9 cellular contexts compared by ENCODE assay signal in genomic region chr9:124779368-124780059, GRCh38. TPM values are rescaled to one million over a fixed set of nuclear protein-coding genes. Genes with fewer than 3 reads are reported as not detected.
DNase-seq lines count a peak whose midpoint lies in the region; ATAC-seq, FAIRE-seq and TF ChIP-seq lines count a peak whose summit lies in the region.
"Had no signal": no experiment of that assay in that cellular context is flagged by ENCODE, and none has a peak within 500 bp of the region (broad histone marks: within the 10 kb centered on the region; RNA-seq: fewer than 3 reads in every experiment).

No MANE protein-coding gene starts in this region.

- H2AK5ac ChIP-seq in IMR-90 (ENCODE audit: low read depth, low read length), result peak overlapping the region; percentile 96

- peak overlapping the region; percentile 69 for H3K4me3 Mint-ChIP-seq in endodermal cell

- H3K27me3 ChIP-seq in IMR-90 (ENCODE audit: control insufficient read depth, insufficient read depth, low read length) (peaks cover 3% of the 10 kb centered on the region; the same call in 1 of the 2 replicates), endodermal cell (ENCODE audit: control insufficient read depth, insufficient read depth, low read length, poor library complexity, severe bottlenecking) (peaks cover 7% of the 10 kb centered on the region)

- no peaks in the 10 kb centered on the region for H3K79me1 ChIP-seq in IMR-90 (ENCODE audit: low read depth in 1 of 2, low read length in 2 of 2)

- peak overlapping the region; percentile 72; the same call in 2 of the 3 replicates for H2BK15ac ChIP-seq in IMR-90 (ENCODE audit: low read depth, low read length)

- H2BK120ac ChIP-seq in IMR-90 (ENCODE audit: low read depth, low read length), result peak overlapping the region; percentile 96

- peak overlapping the region; percentile 93 for H2BK20ac ChIP-seq in IMR-90 (ENCODE audit: low read depth, low read length)

- peaks cover 26% of the 10 kb centered on the region for H3K4me1 Mint-ChIP-seq in endodermal cell

- peak overlapping the region; percentile 82 for H2AFZ ChIP-seq in IMR-90 (replicated peaks; ENCODE audit: low read length, poor library complexity)

- H3K14ac ChIP-seq in IMR-90 (replicated peaks; ENCODE audit: low read depth, low read length), result peak overlapping the region; percentile 65

- peaks cover 20% of the 10 kb centered on the region for H3K4me1 ChIP-seq in IMR-90 (ENCODE audit: control insufficient read depth, insufficient read depth, low read length)
- peaks cover 4% of the 10 kb centered on the region for H3K4me1 ChIP-seq in endodermal cell (ENCODE audit: control insufficient read depth, insufficient read depth, low read length)
- H3K4me1 ChIP-seq in mesodermal cell (ENCODE audit: control insufficient read depth, insufficient read depth, low read length, poor library complexity, severe bottlenecking), result peaks cover 23% of the 10 kb centered on the region

- in situ Hi-C loops in IMR-90 (cut with MboI; ENCODE audit: low sequenced_read_pairs), result loop anchor here (10.0 kb wide), 1 partner anchor 365 kb away; the partner anchor contains the start of gene SCAI

- CTCF ChIA-PET in IMR-90 (lab: Yijun Ruan, JAX), result interaction anchor here (0.6 to 1.3 kb wide), 2 partner anchors 53 to 74 kb away, joined by 3 to 16 read pairs; partner anchors contain the start of gene WDR38

- FAIRE-seq in GM12892 (lab: Jason Lieb, UNC), result no peak

- no CpG with 5 or more reads among the region's 6 CpGs for WGBS in IMR-90 (ENCODE audit: extremely low coverage in 2 of 2, insufficient read length in 1 of 2), 2 experiments
- 3 to 9% methylated on average over 3 to 6 of the region's 6 CpGs for WGBS in endodermal cell (ENCODE audit: insufficient coverage in 1 of 2, insufficient read length in 1 of 2), 2 experiments
- 10 to 14% methylated on average over 1 to 4 of the region's 6 CpGs for WGBS in mesodermal cell (ENCODE audit: insufficient coverage in 2 of 2), 2 experiments

- H2AK9ac ChIP-seq in IMR-90 (replicated peaks; ENCODE audit: low read depth, low read length, poor library complexity), result peak overlapping the region; percentile 96

- TF ChIP-seq POLR2A in IMR-90 (IDR thresholded peaks at IDR 0.05; ENCODE audit: low read depth, low read length) (no peak), GM12892 (IDR thresholded peaks at IDR 0.05; ENCODE audit: low read depth, low read length) (no peak)

- peak overlapping the region; percentile 82 to 90 for H4K8ac ChIP-seq in IMR-90 (ENCODE audit: low read depth in 2 of 2, low read length in 2 of 2)

- peak overlapping the region; percentile 94 for H3K27ac ChIP-seq in IMR-90 (ENCODE audit: insufficient read depth, low read length)
- peak overlapping the region; percentile 27 for H3K27ac ChIP-seq in endodermal cell (ENCODE audit: low read depth, low read length)
- peak overlapping the region; percentile 86 for H3K27ac ChIP-seq in mesodermal cell (ENCODE audit: low read depth, low read length, severe bottlenecking)

- peak; percentile 63 for DNase-seq in AG09309 (ENCODE audit: low read depth)
- DNase-seq in IMR-90, result peak; percentile 98
- DNase-seq in endodermal cell, result peak; percentile 94
- DNase-seq in GM12892 (ENCODE audit: insufficient read length), result no peak

- dilution Hi-C loops in IMR-90 (cut with HindIII; ENCODE audit: low sequenced_read_pairs, unreplicated experiment), result no loop called here

- peak; percentile 82 for ATAC-seq in IMR-90 (ENCODE audit: low read depth)
- no peak for ATAC-seq in GM18520 (IDR thresholded peaks at IDR 0.05; ENCODE audit: unreplicated experiment)
- ATAC-seq in HG02798 (IDR thresholded peaks at IDR 0.05; ENCODE audit: poor library complexity, unreplicated experiment), result no peak
- ATAC-seq in GM21360 (IDR thresholded peaks at IDR 0.05; ENCODE audit: unreplicated experiment), result no peak

- POLR2A ChIA-PET in IMR-90 (lab: Charles Lee; ENCODE audit: unreplicated experiment), result interaction anchor here (0.6 to 0.7 kb wide), 2 partner anchors 18 to 72 kb away, joined by 4 to 20 read pairs; no protein-coding TSS in a partner anchor

- 0 out of 2 replicates have a peak, but pooled peaks cover 4% of the 10 kb centered on the region for H3K9me1 ChIP-seq in IMR-90 (ENCODE audit: insufficient read depth, low read length)

- H3K4me3 ChIP-seq in AG09309 (ENCODE audit: control insufficient read depth, low read depth, low read length) (no peak overlapping the region; the same call in none of the 2 replicates), IMR-90 (ENCODE audit: insufficient read depth, low read depth, low read length) (no peak overlapping the region), endodermal cell (ENCODE audit: low read length) (no peak overlapping the region), mesodermal cell (ENCODE audit: extremely low read depth, insufficient read depth, low read length, poor library complexity, severe bottlenecking) (no peak overlapping the region)
- H3K4me3 ChIP-seq: adrenal gland had no signal

- TF ChIP-seq CTCF in AG09309 (IDR thresholded peaks at IDR 0.05; ENCODE audit: control insufficient read depth, insufficient read depth, low read depth, low read length, missing control alignments) (no peak), IMR-90 (conservative IDR thresholded peaks at IDR 0.05; ENCODE audit: low read depth, low read length) (no peak), endodermal cell (conservative IDR thresholded peaks at IDR 0.05) (no peak)

- H3K56ac ChIP-seq in IMR-90 (ENCODE audit: extremely low read depth, insufficient read depth, low read length), result peak overlapping the region; percentile 83

- H3K27ac Mint-ChIP-seq in endodermal cell, result peak overlapping the region; percentile 97

- peak overlapping the region; percentile 84 for H4K5ac ChIP-seq in IMR-90 (ENCODE audit: low read depth, low read length)

- BruUV-seq in IMR-90 (replicated peaks; lab: Mats Ljungman, UMichigan), result no TSS peak

- H4K91ac ChIP-seq in IMR-90 (ENCODE audit: insufficient read depth, low read depth, low read length), result peak overlapping the region; percentile 87

- peak overlapping the region; percentile 70 for H3K9ac ChIP-seq in IMR-90 (ENCODE audit: low read depth, low read length)
- H3K9ac ChIP-seq in endodermal cell (ENCODE audit: extremely low read depth, low read length, poor library complexity, severe bottlenecking), result peak overlapping the region; percentile 33

- peaks cover 16% of the 10 kb centered on the region for H3K27me3 Mint-ChIP-seq in endodermal cell (ENCODE audit: insufficient read depth)

- no peaks in the 10 kb centered on the region for H3K36me3 Mint-ChIP-seq in endodermal cell (ENCODE audit: low read depth)

- peak overlapping the region; percentile 63 for H3K23ac ChIP-seq in IMR-90 (ENCODE audit: low read depth, low read length)

- peak overlapping the region; percentile 68 for H3K4me2 ChIP-seq in IMR-90 (ENCODE audit: low read depth, low read length)

- no peak; the same call in 1 of the 2 replicates for TF ChIP-seq RAD21 in IMR-90 (IDR thresholded peaks at IDR 0.05; ENCODE audit: low read length)

- H4K20me1 ChIP-seq in IMR-90 (ENCODE audit: insufficient read depth, low read length), result no peaks in the 10 kb centered on the region

- peak overlapping the region; percentile 80 for H3K18ac ChIP-seq in IMR-90 (ENCODE audit: low read depth, low read length)

- peak overlapping the region; percentile 68 for H2BK5ac ChIP-seq in IMR-90 (ENCODE audit: low read depth, low read length, poor library complexity, severe bottlenecking)

- intact Hi-C loops in IMR-90 (cut with micrococcal nuclease), result loop anchor here (1.0 kb wide), 1 partner anchor 53 kb away; no protein-coding TSS in a partner anchor

- no peaks in the 10 kb centered on the region for H3K9me3 Mint-ChIP-seq in endodermal cell

- no peaks in the 10 kb centered on the region for H3K36me3 ChIP-seq in IMR-90 (ENCODE audit: control insufficient read depth, insufficient read depth, low read length)
- H3K36me3 ChIP-seq in endodermal cell (ENCODE audit: control insufficient read depth, insufficient read depth, low read length), result no peaks in the 10 kb centered on the region
- H3K36me3 ChIP-seq in mesodermal cell (ENCODE audit: control insufficient read depth, insufficient read depth, low read length), result no peaks in the 10 kb centered on the region
- H3K36me3 ChIP-seq: adrenal gland had no signal

- H3K9me3 ChIP-seq in IMR-90 (ENCODE audit: control insufficient read depth, insufficient read depth, low read length), result no peaks in the 10 kb centered on the region
- no peaks in the 10 kb centered on the region for H3K9me3 ChIP-seq in endodermal cell (ENCODE audit: control insufficient read depth, low read length)
- H3K9me3 ChIP-seq in mesodermal cell (ENCODE audit: control insufficient read depth, low read length), result no peaks in the 10 kb centered on the region
- H3K9me3 ChIP-seq: adrenal gland had no signal

- H3K4ac ChIP-seq in IMR-90 (ENCODE audit: low read depth, low read length), result peak overlapping the region; percentile 89

TF ChIP-seq in IMR-90, 13 proteins besides CTCF, POLR2A, EP300 and RAD21 (continues in another document):
- TF ChIP-seq FOS (IDR thresholded peaks at IDR 0.05; ENCODE audit: low read depth, low read length) (peak; percentile 82), MAFK (IDR thresholded peaks at IDR 0.05; ENCODE audit: low read depth, low read length) (0 out of 2 replicates have a peak, but pooled peaks have one; percentile 5), RFX5 (IDR thresholded peaks at IDR 0.05; ENCODE audit: low read depth, low read length) (no peak)

RNA-seq across cellular contexts. Expression of gene OLFML2A, which starts 2.6 kb away (rescaled TPM):
- total RNA-seq in IMR-90 (2012; rRNA removed) (1.4 and 2.0 TPM in 2 replicates), endodermal cell (10 to 100 TPM; 28.1 to 31.2 TPM)
- polyA plus RNA-seq in IMR-90 (2012; rRNA removed), result 4.7 and 5.9 TPM in 2 replicates
- 5.6 and 18.2 TPM in 2 replicates for polyA plus RNA-seq in IMR-90 (2012; cell fraction: cytosol; rRNA removed)
- polyA plus RNA-seq in IMR-90 (2012; cell fraction: nucleus; rRNA removed; ENCODE audit: low replicate concordance), result 4.1 and 7.9 TPM in 2 replicates
- 8.2 TPM for polyA plus RNA-seq in endodermal cell (2013, experiment 1 of 2)
- 7.8 TPM for polyA plus RNA-seq in endodermal cell (2013, experiment 2 of 2)
- polyA plus RNA-seq in mesodermal cell (2013, experiment 1 of 2), result 13.0 TPM
- 12.8 TPM for polyA plus RNA-seq in mesodermal cell (2013, experiment 2 of 2)
- 1.6 TPM for polyA plus RNA-seq in GM12892 (2012; ENCODE audit: missing spikeins)

RNA-seq across cellular contexts. Expression of gene NR6A1, which starts 8.4 kb away (rescaled TPM):
- total RNA-seq in IMR-90 (2012; rRNA removed) (0.28 and 0.36 TPM in 2 replicates), endodermal cell (100 to 1,000 TPM; 168 to 206 TPM)
- polyA plus RNA-seq in IMR-90 (2012; rRNA removed), result 0.10 and 0.14 TPM in 2 replicates
- polyA plus RNA-seq in IMR-90 (2012; cell fraction: cytosol; rRNA removed), result 0.03 TPM in 2 replicates
- polyA plus RNA-seq in IMR-90 (2012; cell fraction: nucleus; rRNA removed; ENCODE audit: low replicate concordance), result 0.46 and 0.58 TPM in 2 replicates
- polyA plus RNA-seq in endodermal cell (2013, experiment 1 of 2), result 47.4 TPM
- polyA plus RNA-seq in endodermal cell (2013, experiment 2 of 2), result 49.5 TPM
- polyA plus RNA-seq in mesodermal cell (2013, experiment 1 of 2), result 30.6 TPM
- polyA plus RNA-seq in mesodermal cell (2013, experiment 2 of 2), result 26.5 TPM
- polyA plus RNA-seq in GM12892 (2012; ENCODE audit: missing spikeins), result 4.1 TPM

Comparison
In these comparisons a context has a peak if more than half of its experiments do, and no peak if none do; other contexts are left out.
1. H3K27ac ChIP-seq: peak in every context shown above with its lines; median percentile 94 in IMR-90; 86 in mesodermal cell; 27 in endodermal cell.
2. RNA of gene NR6A1, which starts 8.4 kb away (total RNA-seq): 168 to 206 TPM in endodermal cell; 0.28 to 0.36 TPM in IMR-90; every median in the first group is over 100 times any median in the second.